Comparison of ENCODE assay signal across 8 cellular contexts in genomic region chr13:46796515-46797467, GRCh38. TPM values are rescaled to one million over a fixed set of nuclear protein-coding genes. Genes with fewer than 3 reads are reported as not detected.
DNase-seq lines count a peak whose midpoint lies in the region; ATAC-seq and TF ChIP-seq lines count a peak whose summit lies in the region.

ESD (minus strand) TSS chr13:46797161; CDS start chr13:46791413, 5,748 bp downstream.

- H3K36me3 ChIP-seq in heart right ventricle = peaks cover 0 to 18% (median 0%) of the 10 kb centered on the region in 9 donors
- H3K36me3 ChIP-seq in upper lobe of right lung = no peaks in the 10 kb centered on the region

- WGBS in adipose tissue, 3 donors = 0 to 1% (median 0%) methylated on average over 76 of the region's 76 CpGs
- 1% methylated on average over 76 of the region's 76 CpGs for WGBS in heart right ventricle, 2 donors

- ATAC-seq in HG02759 (IDR thresholded peaks at IDR 0.05; ENCODE audit: unreplicated experiment) = peak; percentile 94
- peak; percentile 99 to 100 (median 99) for ATAC-seq in heart right ventricle
- peak; percentile 98 for ATAC-seq in upper lobe of right lung

- H3K27ac ChIP-seq in adipose tissue (ENCODE audit: low read depth, low read length) (peak within 1 kb of the TSS; percentile 20), heart right ventricle (peak within 1 kb of the TSS; percentile 78 to 95 (median 92)), upper lobe of right lung (peak within 1 kb of the TSS; percentile 95)

- intact Hi-C loops in heart right ventricle (cut with DNase I) = no loop called here
- intact Hi-C loops in posterior vena cava (cut with DNase I) = no loop called here
- intact Hi-C loops in upper lobe of right lung (cut with DNase I) = no loop called here

- DNase-seq in GM12865 (ENCODE audit: low read depth) (peak; percentile 93), NCI-H1417 (lab: John Stamatoyannopoulos, UW) (peak; percentile 90 to 96 (median 91)), T follicular helper cell (ENCODE audit: low read depth) (peak; percentile 85), heart right ventricle (peak; percentile 94 to 95), posterior vena cava (ENCODE audit: low spot score) (peak; percentile 97), upper lobe of right lung (peak; percentile 97)

- H3K4me1 ChIP-seq in heart right ventricle = peaks cover 2 to 46% (median 34%) of the 10 kb centered on the region in 9 donors
- H3K4me1 ChIP-seq in upper lobe of right lung = peaks cover 26% of the 10 kb centered on the region

- H3K4me3 ChIP-seq in GM12865 (ENCODE audit: low read depth, low read length) (peak within 1 kb of the TSS; percentile 73), heart right ventricle (peak within 1 kb of the TSS; percentile 57 to 95 (median 76)), upper lobe of right lung (peak within 1 kb of the TSS; percentile 90)

- H3K9me3 ChIP-seq in heart right ventricle (no peaks in the 10 kb centered on the region), upper lobe of right lung (no peaks in the 10 kb centered on the region)

- H3K27me3 ChIP-seq in heart right ventricle (no peaks in the 10 kb centered on the region), upper lobe of right lung (no peaks in the 10 kb centered on the region)

- TF ChIP-seq CTCF in GM12865 (IDR thresholded peaks at IDR 0.05; ENCODE audit: insufficient read depth, low read depth, low read length, missing control alignments) = no peak
- TF ChIP-seq CTCF in heart right ventricle (IDR thresholded peaks at IDR 0.05) = peak in 2 of 9 donors; percentile 11 to 13
- no peak for TF ChIP-seq CTCF in upper lobe of right lung (IDR thresholded peaks at IDR 0.05)

RNA-seq across cellular contexts. Expression of gene ESD, which starts in this region (rescaled TPM):
- polyA plus RNA-seq in adipose tissue (100 to 1,000 TPM in 2 of 3 donors, 10 to 100 TPM in 1; 49.9 to 171 (median 110) TPM), heart right ventricle (100 to 1,000 TPM in 1 of 2 donors, 10 to 100 TPM in 1; 44.9 to 124 TPM)
- total RNA-seq in heart right ventricle (100 to 1,000 TPM in 7 of 10 donors, 10 to 100 TPM in 3; 92.3 to 114 (median 106) TPM), posterior vena cava (100 to 1,000 TPM; 130 to 141 TPM), upper lobe of right lung (88.4 TPM)

Comparison
In these comparisons a context has a peak if more than half of its experiments do, and no peak if none do; other contexts are left out.
1. Peak in every context shown above with its lines: DNase-seq, ATAC-seq, H3K4me3 ChIP-seq and H3K27ac ChIP-seq.
2. H3K27ac ChIP-seq: peak in every context shown above with its lines; median percentile 95 in upper lobe of right lung; 92 in heart right ventricle; 20 in adipose tissue.